In genomic region chr20:58896820-58897219, GRCh38 we compare ENCODE assay signal across 17 cellular contexts. TPM values are rescaled to one million over a fixed set of nuclear protein-coding genes. Genes with fewer than 3 reads are reported as not detected.
DNase-seq lines count a peak whose midpoint lies in the region; ATAC-seq, FAIRE-seq and TF ChIP-seq lines count a peak whose summit lies in the region.
"Had no signal": no experiment of that assay in that cellular context is flagged by ENCODE, and none has a peak within 500 bp of the region (broad histone marks: within the 10 kb centered on the region; RNA-seq: fewer than 3 reads in every experiment).

No MANE protein-coding gene starts in this region.

- TF ChIP-seq RAD21 in HepG2 (CRISPR knock-in tag; IDR thresholded peaks at IDR 0.05): no peak

- H3K27me3 ChIP-seq in HepG2 (ENCODE audit: control insufficient read depth in 1 of 2, insufficient read depth in 2 of 2, low read length in 2 of 2): no peaks in the 10 kb centered on the region; a peak in 1 of 5 replicates
- H3K27me3 ChIP-seq in right lobe of liver: no peaks in the 10 kb centered on the region
- no peaks in the 10 kb centered on the region for H3K27me3 ChIP-seq in naive thymus-derived CD4-positive, alpha-beta T cell (ENCODE audit: control insufficient read depth in 2 of 2, insufficient read depth in 2 of 2, low read length in 2 of 2)
- H3K27me3 ChIP-seq in thyroid gland: no peaks in the 10 kb centered on the region

- no peak overlapping the region for H2AFZ ChIP-seq in HepG2 (ENCODE audit: low read length)

- H3K9me3 Mint-ChIP-seq in activated naive CD8-positive, alpha-beta T cell treated with anti-CD3 and anti-CD28 coated beads, Interleukin-2, amount 10 ng/mL, durations not matched to agents 7 days and 5 days: no peaks in the 10 kb centered on the region
- H3K9me3 Mint-ChIP-seq in naive thymus-derived CD4-positive, alpha-beta T cell: peaks cover 0 to 2% (median 0%) of the 10 kb centered on the region in 11 donors
- H3K9me3 Mint-ChIP-seq: dendritic cell treated with granulocyte-macrophage colony-stimulating factor and Interleukin-4, amounts not matched to agents 40 ng/mL and 50 ng/mL, for 4 days had no signal

- CTCF ChIA-PET in HepG2 (lab: Yijun Ruan, JAX; ENCODE audit: low intra/inter-chr PET ratio, low total read pairs): no interaction called here
- CTCF ChIA-PET in naive thymus-derived CD4-positive, alpha-beta T cell (lab: Charles Lee): no interaction called here

- peaks cover 38% of the 10 kb centered on the region for H3K36me3 Mint-ChIP-seq in activated naive CD8-positive, alpha-beta T cell treated with anti-CD3 and anti-CD28 coated beads, Interleukin-2, amount 10 ng/mL, durations not matched to agents 7 days and 5 days
- H3K36me3 Mint-ChIP-seq in naive thymus-derived CD4-positive, alpha-beta T cell: peaks cover 0 to 24% (median 4%) of the 10 kb centered on the region in 5 donors

- no peak overlapping the region for H3K4me2 ChIP-seq in HepG2 (ENCODE audit: low read depth, low read length)

- H3K4me1 ChIP-seq in HepG2 (ENCODE audit: insufficient read depth, low read length) (peaks cover 34% of the 10 kb centered on the region), right lobe of liver (peaks cover 0 to 31% (median 14%) of the 10 kb centered on the region in 4 donors), thyroid gland (peaks cover 72 to 73% of the 10 kb centered on the region in 2 donors)
- H3K4me1 ChIP-seq in naive thymus-derived CD4-positive, alpha-beta T cell (ENCODE audit: control insufficient read depth in 2 of 2, insufficient read depth in 2 of 2, low read length in 2 of 2): peaks cover 32 to 44% of the 10 kb centered on the region in 2 donors

- H3K9ac ChIP-seq in HepG2 (ENCODE audit: insufficient read depth, low read depth, low read length): no peak overlapping the region

- TF ChIP-seq EP300 in HepG2 (IDR thresholded peaks at IDR 0.05; ENCODE audit: low read depth in 2 of 2, low read length in 2 of 2) (no peak), HepG2 (CRISPR knock-in tag; IDR thresholded peaks at IDR 0.05; ENCODE audit: borderline replicate concordance) (no peak)

- intact Hi-C loops in HepG2 (cut with micrococcal nuclease; ENCODE audit: unreplicated experiment) (loop anchor here (10.0 kb wide), 1 partner anchor 242 kb away; the partner anchor contains the start of gene STX16), right lobe of liver (cut with DNase I) (loop anchor here in 1 of 2 donors (10.0 kb wide), 2 partner anchors 118 to 148 kb away; partner anchors contain the start of genes PRELID3B and TUBB1), thyroid gland (cut with DNase I) (loop anchor here (10.0 kb wide), 1 partner anchor 108 kb away; the partner anchor contains the start of gene CTSZ)
- intact Hi-C loops in naive thymus-derived CD4-positive, alpha-beta T cell (cut with micrococcal nuclease): loop anchor here (10.0 kb wide), 2 partner anchors 1182 to 1272 kb away; partner anchors contain the start of genes PMEPA1 (in 1 of the 2) and ZBP1 (in 1 of the 2)

- H3K27ac Mint-ChIP-seq in activated naive CD8-positive, alpha-beta T cell treated with anti-CD3 and anti-CD28 coated beads, Interleukin-2, amount 10 ng/mL, durations not matched to agents 7 days and 5 days: peak overlapping the region; percentile 40
- peak overlapping the region in 6 of 9 donors; percentile 59 to 93 (median 89) for H3K27ac Mint-ChIP-seq in naive thymus-derived CD4-positive, alpha-beta T cell

- H3K79me2 ChIP-seq in HepG2 (ENCODE audit: insufficient read depth, low read length): peaks cover 96% of the 10 kb centered on the region

- no peak for DNase-seq in HepG2 (ENCODE audit: low spot score)
- DNase-seq in right lobe of liver: no peak
- DNase-seq in activated naive CD8-positive, alpha-beta T cell treated with anti-CD3 and anti-CD28 coated beads, Interleukin-2, amount 10 ng/mL, durations not matched to agents 7 days and 5 days: no peak
- DNase-seq in naive thymus-derived CD4-positive, alpha-beta T cell: no peak
- no peak for DNase-seq in thyroid gland
- no peak for DNase-seq in DMS53 treated with DMSO at 0.1 percent for 48 hours (lab: John Stamatoyannopoulos, UW; ENCODE audit: unreplicated experiment)
- DNase-seq in A172 (ENCODE audit: low spot score): no peak
- DNase-seq: AML-193, anterior cingulate cortex, DND-41, mammary epithelial cell, NCI-H1092 treated with DMSO at 0.1 percent for 48 hours, NCI-H2171 had no signal

- H3K4me1 Mint-ChIP-seq in activated naive CD8-positive, alpha-beta T cell treated with anti-CD3 and anti-CD28 coated beads, Interleukin-2, amount 10 ng/mL, durations not matched to agents 7 days and 5 days: peaks cover 54% of the 10 kb centered on the region
- peaks cover 53 to 89% (median 82%) of the 10 kb centered on the region in 7 donors for H3K4me1 Mint-ChIP-seq in naive thymus-derived CD4-positive, alpha-beta T cell

- POLR2A ChIA-PET in HepG2 (lab: Yijun Ruan, JAX): interaction anchor here (1.1 kb wide), 1 partner anchor 84 kb away, joined by 3 read pairs; the partner anchor contains the start of gene NELFCD
- POLR2A ChIA-PET in activated naive CD8-positive, alpha-beta T cell treated with anti-CD3 and anti-CD28 coated beads, Interleukin-2, amount 10 ng/mL, durations not matched to agents 7 days and 5 days (lab: Charles Lee): interaction anchor here (1.0 to 2.1 kb wide), 2 partner anchors 11 to 264 kb away, joined by 3 to 9 read pairs; no protein-coding TSS in a partner anchor
- POLR2A ChIA-PET in naive thymus-derived CD4-positive, alpha-beta T cell (lab: Charles Lee): no interaction called here

- H3K27ac ChIP-seq in HepG2 (ENCODE audit: extremely low read length, insufficient read depth, low read length) (no peak overlapping the region), right lobe of liver (no peak overlapping the region), thyroid gland (peak overlapping the region; percentile 99 to 100 (median 100))
- H3K27ac ChIP-seq in naive thymus-derived CD4-positive, alpha-beta T cell (ENCODE audit: low read depth, low read length): no peak overlapping the region

- no peak overlapping the region for H3K4me3 ChIP-seq in HepG2 (replicated peaks in 1 of 3; ENCODE audit: insufficient read depth in 1 of 3, low read depth in 2 of 3, low read length in 3 of 3)
- H3K4me3 ChIP-seq in right lobe of liver: no peak overlapping the region
- H3K4me3 ChIP-seq in naive thymus-derived CD4-positive, alpha-beta T cell (ENCODE audit: low read length): no peak overlapping the region
- H3K4me3 ChIP-seq in thyroid gland (replicated peaks in 1 of 3): no peak overlapping the region
- H3K4me3 ChIP-seq: prostate gland had no signal

- in situ Hi-C loops in HepG2 (cut with HindIII; ENCODE audit: extremely low pct_ligation_motif_present, low pct_unique_long_range_greater_than_20kb): no loop called here

- H3K36me3 ChIP-seq in HepG2 (replicated peaks in 1 of 2; ENCODE audit: control insufficient read depth in 1 of 2, insufficient read depth in 2 of 2, low read length in 2 of 2) (peaks cover 22 to 60% of the 10 kb centered on the region in 2 experiments), right lobe of liver (peaks cover 0 to 21% (median 2%) of the 10 kb centered on the region in 4 donors), thyroid gland (peaks cover 13 to 16% of the 10 kb centered on the region in 2 donors)
- H3K36me3 ChIP-seq in naive thymus-derived CD4-positive, alpha-beta T cell (ENCODE audit: control insufficient read depth in 2 of 3, insufficient read depth in 3 of 3, low read length in 3 of 3): peaks cover 5 to 31% (median 7%) of the 10 kb centered on the region in 3 experiments
- H3K36me3 ChIP-seq: prostate gland had no signal

- H3K9me3 ChIP-seq in HepG2 (ENCODE audit: low read length): no peaks in the 10 kb centered on the region
- H3K9me3 ChIP-seq in right lobe of liver: no peaks in the 10 kb centered on the region
- no peaks in the 10 kb centered on the region for H3K9me3 ChIP-seq in naive thymus-derived CD4-positive, alpha-beta T cell (ENCODE audit: control insufficient read depth in 2 of 3, low read length in 3 of 3)
- no peaks in the 10 kb centered on the region for H3K9me3 ChIP-seq in thyroid gland
- H3K9me3 ChIP-seq: prostate gland had no signal

- TF ChIP-seq POLR2A in HepG2 (IDR thresholded peaks at IDR 0.05; ENCODE audit: insufficient read depth in 1 of 2, low read depth in 2 of 2, low read length in 2 of 2) (no peak), right lobe of liver (IDR thresholded peaks at IDR 0.05) (no peak), thyroid gland (IDR thresholded peaks at IDR 0.05) (no peak)

- H3K27me3 Mint-ChIP-seq in activated naive CD8-positive, alpha-beta T cell treated with anti-CD3 and anti-CD28 coated beads, Interleukin-2, amount 10 ng/mL, durations not matched to agents 7 days and 5 days: no peaks in the 10 kb centered on the region
- peaks cover 0 to 3% (median 0%) of the 10 kb centered on the region in 5 donors for H3K27me3 Mint-ChIP-seq in naive thymus-derived CD4-positive, alpha-beta T cell
- H3K27me3 Mint-ChIP-seq: dendritic cell treated with granulocyte-macrophage colony-stimulating factor and Interleukin-4, amounts not matched to agents 40 ng/mL and 50 ng/mL, for 4 days had no signal

- WGBS in HepG2 (ENCODE audit: low lambda C conversion rate): 95% methylated on average over 3 of the region's 3 CpGs
- 49% methylated on average over 3 of the region's 3 CpGs for WGBS in right lobe of liver (ENCODE audit: insufficient coverage, low coverage, low lambda C conversion rate, missing lambda C conversion rate)
- 61 to 64% methylated on average over 3 of the region's 3 CpGs for WGBS in thyroid gland, 2 donors

- peaks cover 87% of the 10 kb centered on the region for H4K20me1 ChIP-seq in HepG2 (ENCODE audit: insufficient read depth, low read length)

- no peak for FAIRE-seq in HepG2 (lab: Jason Lieb, UNC)
- FAIRE-seq: TTC549 had no signal

- no TSS peak for BruUV-seq in HepG2 (replicated peaks; lab: Mats Ljungman, UMichigan)

- no peak for ATAC-seq in HepG2
- no peak for ATAC-seq in right lobe of liver
- ATAC-seq in activated naive CD8-positive, alpha-beta T cell treated with anti-CD3 and anti-CD28 coated beads, Interleukin-2, amount 10 ng/mL, durations not matched to agents 7 days and 5 days (ENCODE audit: low read depth): no peak
- no peak for ATAC-seq in naive thymus-derived CD4-positive, alpha-beta T cell
- no peak for ATAC-seq in GM21447 (IDR thresholded peaks at IDR 0.05; ENCODE audit: unreplicated experiment)

- TF ChIP-seq CTCF in HepG2 (CRISPR knock-in tag; IDR thresholded peaks at IDR 0.05) (no peak), right lobe of liver (IDR thresholded peaks at IDR 0.05) (no peak), thyroid gland (IDR thresholded peaks at IDR 0.05) (no peak)

- H3K4me3 Mint-ChIP-seq in activated naive CD8-positive, alpha-beta T cell treated with anti-CD3 and anti-CD28 coated beads, Interleukin-2, amount 10 ng/mL, durations not matched to agents 7 days and 5 days: no peak overlapping the region
- peak overlapping the region in 3 of 10 donors; percentile 3 to 37 (median 24) for H3K4me3 Mint-ChIP-seq in naive thymus-derived CD4-positive, alpha-beta T cell
- H3K4me3 Mint-ChIP-seq: dendritic cell treated with granulocyte-macrophage colony-stimulating factor and Interleukin-4, amounts not matched to agents 40 ng/mL and 50 ng/mL, for 4 days had no signal

RNA-seq across cellular contexts. Expression of gene GNAS, which starts 44.3 kb away (rescaled TPM):
- total RNA-seq in HepG2 (2016; rRNA removed; fragmentation: Illumina TruSeq; extraction: Trizol) (382 and 407 TPM in 2 replicates), right lobe of liver (100 to 1,000 TPM; 254 to 400 (median 287) TPM), thyroid gland (1,000 to 10,000 TPM; 2,457 to 5,038 (median 3,494) TPM)
- total RNA-seq in HepG2 (2016; cell fraction: cytosol; rRNA removed; fragmentation: Illumina TruSeq; extraction: Trizol; ENCODE audit: low read depth): 604 and 617 TPM in 2 replicates
- 369 and 397 TPM in 2 replicates for total RNA-seq in HepG2 (2016; cell fraction: insoluble cytoplasmic fraction; rRNA removed; fragmentation: Illumina TruSeq; extraction: Trizol)
- 887 and 1,010 TPM in 2 replicates for total RNA-seq in HepG2 (2016; cell fraction: membrane; rRNA removed; fragmentation: Illumina TruSeq; extraction: Trizol)
- 281 and 324 TPM in 2 replicates for total RNA-seq in HepG2 (2016; cell fraction: nucleus; rRNA removed; fragmentation: Illumina TruSeq; extraction: Trizol)
- polyA plus RNA-seq in HepG2 (2011; rRNA removed): 1,008 and 1,029 TPM in 2 replicates
- polyA plus RNA-seq in HepG2 (2011; cell fraction: cytosol; rRNA removed): 1,419 and 1,481 TPM in 2 replicates
- 1,285 and 1,363 TPM in 2 replicates for polyA plus RNA-seq in HepG2 (2011; cell fraction: nucleus; rRNA removed)
- 1,216 and 1,583 TPM in 2 replicates for polyA plus RNA-seq in HepG2 (2012)
- polyA plus RNA-seq in HepG2 (2016; cell fraction: cytosol; fragmentation: Illumina TruSeq; extraction: Trizol; ENCODE audit: low read depth): 2,019 and 2,103 TPM in 2 replicates
- 991 and 1,223 TPM in 2 replicates for polyA plus RNA-seq in HepG2 (2016; cell fraction: insoluble cytoplasmic fraction; fragmentation: Illumina TruSeq; extraction: Trizol; ENCODE audit: low read depth)
- 2,245 and 2,285 TPM in 2 replicates for polyA plus RNA-seq in HepG2 (2016; cell fraction: membrane; fragmentation: Illumina TruSeq; extraction: Trizol; ENCODE audit: low read depth)
- polyA plus RNA-seq in HepG2 (2016; cell fraction: nucleus; fragmentation: Illumina TruSeq; extraction: Trizol; ENCODE audit: insufficient read depth, low read depth): 1,096 and 1,140 TPM in 2 replicates
- polyA minus RNA-seq in HepG2 (2011; rRNA and poly(A)+ RNA removed; ENCODE audit: low replicate concordance): 1,501 and 1,552 TPM in 2 replicates
- 671 and 731 TPM in 2 replicates for polyA minus RNA-seq in HepG2 (2011; cell fraction: cytosol; rRNA and poly(A)+ RNA removed)
- 391 and 498 TPM in 2 replicates for polyA minus RNA-seq in HepG2 (2011; cell fraction: nucleus; rRNA and poly(A)+ RNA removed)
- 100 to 1,000 TPM; 912 to 979 TPM for total RNA-seq in activated naive CD8-positive, alpha-beta T cell treated with anti-CD3 and anti-CD28 coated beads, Interleukin-2, amount 10 ng/mL, durations not matched to agents 7 days and 5 days
- total RNA-seq in naive thymus-derived CD4-positive, alpha-beta T cell: 100 to 1,000 TPM; 694 to 907 (median 775) TPM
- polyA plus RNA-seq in naive thymus-derived CD4-positive, alpha-beta T cell: 100 to 1,000 TPM; 147 to 221 TPM
- total RNA-seq in A172 (2014; rRNA removed; shearing (Covaris generic)): 416 and 436 TPM in 2 replicates

RNA-seq across cellular contexts. Expression of gene GNAS-AS1, which starts 46.1 kb away (rescaled TPM):
- total RNA-seq in HepG2 (2016; rRNA removed; fragmentation: Illumina TruSeq; extraction: Trizol) (not detected in 2 replicates), right lobe of liver (under 1 TPM in 3 of 6 experiments, not detected in 3; 0.23 to 0.37 (median 0.27) TPM), thyroid gland (1 to 10 TPM in 2 of 4 donors, under 1 TPM in 2; 0.42 to 1.9 (median 1.1) TPM)
- not detected in 2 replicates for total RNA-seq in HepG2 (2016; cell fraction: cytosol; rRNA removed; fragmentation: Illumina TruSeq; extraction: Trizol; ENCODE audit: low read depth)
- not detected in 2 replicates for total RNA-seq in HepG2 (2016; cell fraction: insoluble cytoplasmic fraction; rRNA removed; fragmentation: Illumina TruSeq; extraction: Trizol)
- not detected in 2 replicates for total RNA-seq in HepG2 (2016; cell fraction: membrane; rRNA removed; fragmentation: Illumina TruSeq; extraction: Trizol)
- total RNA-seq in HepG2 (2016; cell fraction: nucleus; rRNA removed; fragmentation: Illumina TruSeq; extraction: Trizol): not detected in 2 replicates
- polyA plus RNA-seq in HepG2 (2011; rRNA removed): not detected in 2 replicates
- not detected in 2 replicates for polyA plus RNA-seq in HepG2 (2011; cell fraction: cytosol; rRNA removed)
- polyA plus RNA-seq in HepG2 (2011; cell fraction: nucleus; rRNA removed): 0.06 and 0.23 TPM in 2 replicates
- polyA plus RNA-seq in HepG2 (2012): not detected in 2 replicates
- not detected in 2 replicates for polyA plus RNA-seq in HepG2 (2016; cell fraction: cytosol; fragmentation: Illumina TruSeq; extraction: Trizol; ENCODE audit: low read depth)
- polyA plus RNA-seq in HepG2 (2016; cell fraction: insoluble cytoplasmic fraction; fragmentation: Illumina TruSeq; extraction: Trizol; ENCODE audit: low read depth): not detected in 2 replicates
- not detected in 2 replicates for polyA plus RNA-seq in HepG2 (2016; cell fraction: membrane; fragmentation: Illumina TruSeq; extraction: Trizol; ENCODE audit: low read depth)
- polyA plus RNA-seq in HepG2 (2016; cell fraction: nucleus; fragmentation: Illumina TruSeq; extraction: Trizol; ENCODE audit: insufficient read depth, low read depth): not detected in 2 replicates
- polyA minus RNA-seq in HepG2 (2011; rRNA and poly(A)+ RNA removed; ENCODE audit: low replicate concordance): 0.49 TPM in 1 of 2 replicates, not detected in the other
- polyA minus RNA-seq in HepG2 (2011; cell fraction: cytosol; rRNA and poly(A)+ RNA removed): not detected in 2 replicates
- polyA minus RNA-seq in HepG2 (2011; cell fraction: nucleus; rRNA and poly(A)+ RNA removed): 0.26 and 0.37 TPM in 2 replicates
- total RNA-seq in activated naive CD8-positive, alpha-beta T cell treated with anti-CD3 and anti-CD28 coated beads, Interleukin-2, amount 10 ng/mL, durations not matched to agents 7 days and 5 days: 1 to 10 TPM; 1.0 to 1.6 TPM
- 1 to 10 TPM in 3 of 5 experiments, under 1 TPM in 2; 0.13 to 2.0 (median 1.5) TPM for total RNA-seq in naive thymus-derived CD4-positive, alpha-beta T cell
- not detected for polyA plus RNA-seq in naive thymus-derived CD4-positive, alpha-beta T cell
- total RNA-seq in A172 (2014; rRNA removed; shearing (Covaris generic)): 1.1 and 1.8 TPM in 2 replicates

Comparison
In these comparisons a context has a peak if more than half of its experiments do, and no peak if none do; other contexts are left out.
1. H3K27ac ChIP-seq: peak in thyroid gland (3 of 3); none in HepG2 (single experiment), right lobe of liver (0 of 3) and naive thymus-derived CD4-positive, alpha-beta T cell (single experiment).